Comparison of ENCODE assay signal across 8 cellular contexts in genomic region chr6:10694302-10695085, GRCh38. TPM values are rescaled to one million over a fixed set of nuclear protein-coding genes. Genes with fewer than 3 reads are reported as not detected.
A peak's percentile ranks its signal among the peaks of the same experiment; 100 is the strongest.
DNase-seq lines count a peak whose midpoint lies in the region; TF ChIP-seq lines count a peak whose summit lies in the region.

C6orf52 (minus strand) TSS chr6:10694616; CDS start chr6:10687550, 7,066 bp downstream.
PAK1IP1 (plus strand) TSS chr6:10694972; CDS start chr6:10694986, 14 bp downstream.

- in situ Hi-C loops in SK-MEL-5 (cut with HindIII; ENCODE audit: low pct_unique_long_range_greater_than_20kb, low sequenced_read_pairs), result no loop called here

- TF ChIP-seq CTCF in HFFc6 (IDR thresholded peaks at IDR 0.05) (no peak), neutrophil (IDR thresholded peaks at IDR 0.05) (peak; percentile 9)

- no peaks in the 10 kb centered on the region for H3K27me3 ChIP-seq in neutrophil

- no peaks in the 10 kb centered on the region for H3K9me3 ChIP-seq in neutrophil

- H3K36me3 ChIP-seq in neutrophil, result peaks cover 3% of the 10 kb centered on the region

- peaks cover 2% of the 10 kb centered on the region; the same call in 1 of the 2 replicates for H3K27me3 Mint-ChIP-seq in HFFc6 (ENCODE audit: insufficient read depth)
- H3K27me3 Mint-ChIP-seq in activated naive CD4-positive, alpha-beta T cell treated with anti-CD3 and anti-CD28 coated beads, Interleukin-2, amount 10 ng/mL, durations not matched to agents 7 days and 5 days, result peaks cover 4% of the 10 kb centered on the region

- H3K4me3 ChIP-seq in neutrophil (ENCODE audit: low read depth in 1 of 2, low read length in 1 of 2), result peak within 1 kb of the TSS; percentile 73 to 86

- H3K27ac ChIP-seq in neutrophil (peak within 1 kb of the TSS; percentile 95), substantia nigra (ENCODE audit: low read depth, low read length, poor library complexity, severe bottlenecking) (peak within 1 kb of the TSS; percentile 85)

- peaks cover 25% of the 10 kb centered on the region for H3K4me1 Mint-ChIP-seq in HFFc6 (ENCODE audit: low read depth)
- peaks cover 45% of the 10 kb centered on the region for H3K4me1 Mint-ChIP-seq in activated naive CD4-positive, alpha-beta T cell treated with anti-CD3 and anti-CD28 coated beads, Interleukin-2, amount 10 ng/mL, durations not matched to agents 7 days and 5 days

- H3K36me3 Mint-ChIP-seq in HFFc6 (ENCODE audit: low read depth), result peaks cover 23% of the 10 kb centered on the region
- H3K36me3 Mint-ChIP-seq in activated naive CD4-positive, alpha-beta T cell treated with anti-CD3 and anti-CD28 coated beads, Interleukin-2, amount 10 ng/mL, durations not matched to agents 7 days and 5 days, result peaks cover 19% of the 10 kb centered on the region

- CTCF ChIA-PET in activated naive CD4-positive, alpha-beta T cell treated with anti-CD3 and anti-CD28 coated beads, Interleukin-2, amount 10 ng/mL, durations not matched to agents 7 days and 5 days (lab: Charles Lee), result interaction anchor here (1.0 to 2.5 kb wide), 4 partner anchors 26 to 184 kb away, joined by 3 to 10 read pairs (median 5); partner anchors contain the start of gene MAK

- H3K9me3 Mint-ChIP-seq in HFFc6, result no peaks in the 10 kb centered on the region; the same call in 1 of the 2 replicates
- no peaks in the 10 kb centered on the region for H3K9me3 Mint-ChIP-seq in activated naive CD4-positive, alpha-beta T cell treated with anti-CD3 and anti-CD28 coated beads, Interleukin-2, amount 10 ng/mL, durations not matched to agents 7 days and 5 days

- H3K27ac Mint-ChIP-seq in HFFc6, result peak within 1 kb of the TSS; percentile 100
- H3K27ac Mint-ChIP-seq in activated naive CD4-positive, alpha-beta T cell treated with anti-CD3 and anti-CD28 coated beads, Interleukin-2, amount 10 ng/mL, durations not matched to agents 7 days and 5 days, result peak within 1 kb of the TSS; percentile 100

- H3K4me3 Mint-ChIP-seq in HFFc6, result peak within 1 kb of the TSS; percentile 96
- peak within 1 kb of the TSS; percentile 95 for H3K4me3 Mint-ChIP-seq in activated naive CD4-positive, alpha-beta T cell treated with anti-CD3 and anti-CD28 coated beads, Interleukin-2, amount 10 ng/mL, durations not matched to agents 7 days and 5 days

- DNase-seq in GM04504 (ENCODE audit: low read depth) (peak; percentile 87), HFFc6 (peak; percentile 87), NAMALWA (ENCODE audit: low spot score) (peak; percentile 96), SK-MEL-5 (ENCODE audit: low read depth, low spot score) (peak; percentile 98), germinal center (ENCODE audit: low spot score) (peak; percentile 93), substantia nigra (lab: John Stamatoyannopoulos, UW) (peak; percentile 47 to 94 (median 90))
- peak; percentile 96 for DNase-seq in activated naive CD4-positive, alpha-beta T cell treated with anti-CD3 and anti-CD28 coated beads, Interleukin-2, amount 10 ng/mL, durations not matched to agents 7 days and 5 days

- H3K4me1 ChIP-seq in neutrophil (ENCODE audit: control insufficient read depth in 1 of 2, insufficient read depth in 1 of 2, low read depth in 1 of 2, low read length in 1 of 2), result peaks cover 31 to 33% of the 10 kb centered on the region in 2 experiments

RNA-seq across cellular contexts. Expression of gene C6orf52, which starts in this region (rescaled TPM):
- total RNA-seq in HFFc6 (2021; fragmentation: NEBNext Ultra II Directional; extraction: Animal tissue kit (Norgen Biotek cat#: 25700)), result not detected
- total RNA-seq in SK-MEL-5 (2014; rRNA removed; shearing (Covaris generic)), result 0.63 and 0.85 TPM in 2 replicates
- polyA plus RNA-seq in SK-MEL-5 (2015; cell fraction: cytosol; rRNA removed), result 0.33 and 1.3 TPM in 2 replicates
- not detected in 2 replicates for polyA plus RNA-seq in SK-MEL-5 (2015; cell fraction: nucleus; rRNA removed)

RNA-seq across cellular contexts. Expression of gene PAK1IP1, which starts in this region (rescaled TPM):
- total RNA-seq in HFFc6 (2021; fragmentation: NEBNext Ultra II Directional; extraction: Animal tissue kit (Norgen Biotek cat#: 25700)), result 10 to 100 TPM; 18.2 to 23.1 (median 19.4) TPM
- total RNA-seq in SK-MEL-5 (2014; rRNA removed; shearing (Covaris generic)), result 60.4 and 74.8 TPM in 2 replicates
- polyA plus RNA-seq in SK-MEL-5 (2015; cell fraction: cytosol; rRNA removed), result 23.4 and 34.1 TPM in 2 replicates
- polyA plus RNA-seq in SK-MEL-5 (2015; cell fraction: nucleus; rRNA removed), result 28.1 and 29.7 TPM in 2 replicates

Comparison
In these comparisons a context has a peak if more than half of its experiments do, and no peak if none do; other contexts are left out.
1. Peak in every context shown above with its lines: DNase-seq, H3K4me3 ChIP-seq and H3K27ac ChIP-seq.